In genomic region chr1:161399257-161399998, GRCh38 we compare ENCODE assay signal across 8 cellular contexts. TPM values are rescaled to one million over a fixed set of nuclear protein-coding genes. Genes with fewer than 3 reads are reported as not detected.
DNase-seq lines count a peak whose midpoint lies in the region; ATAC-seq and TF ChIP-seq lines count a peak whose summit lies in the region.

No MANE protein-coding gene starts in this region.

- TF ChIP-seq CTCF in kidney epithelial cell (IDR thresholded peaks at IDR 0.05; ENCODE audit: insufficient read depth, low read length, poor library complexity, severe bottlenecking) = peak; percentile 43

- peak; percentile 74 for ATAC-seq in GM19043 (IDR thresholded peaks at IDR 0.05; ENCODE audit: low read depth, unreplicated experiment)
- peak; percentile 80 for ATAC-seq in HG03354 (IDR thresholded peaks at IDR 0.05; ENCODE audit: poor library complexity, severe bottlenecking, unreplicated experiment)

- H3K36me3 ChIP-seq in kidney epithelial cell (ENCODE audit: control insufficient read depth, insufficient read depth, low read length) = no peaks in the 10 kb centered on the region

- peak; percentile 93 for DNase-seq in Ammon's horn (ENCODE audit: low spot score)
- peak; percentile 94 for DNase-seq in NCI-H460 (ENCODE audit: extremely low read depth, low read depth)
- DNase-seq in activated CD4-positive, alpha-beta T cell treated with anti-CD3 and anti-CD28 coated beads for 1 hour = peak; percentile 93
- DNase-seq in cerebellum (ENCODE audit: low spot score) = peak; percentile 91
- DNase-seq in kidney epithelial cell (ENCODE audit: low read depth) = no peak
- peak; percentile 91 for DNase-seq in stimulated activated CD4-positive, alpha-beta T cell treated with anti-CD3 and anti-CD28 coated beads, Interleukin-15, amount 100 ng/mL, for 24 hours

- H3K4me3 ChIP-seq in kidney epithelial cell (ENCODE audit: low read depth, low read length) = peak overlapping the region; percentile 88

- no peaks in the 10 kb centered on the region for H3K27me3 ChIP-seq in kidney epithelial cell (ENCODE audit: control insufficient read depth, insufficient read depth, low read length)

RNA-seq across cellular contexts. Expression of gene CFAP126, which starts 31.8 kb away (rescaled TPM):
- total RNA-seq in NCI-H460 (2014; rRNA removed; shearing (Covaris generic)) = not detected in 2 replicates
- polyA plus RNA-seq in NCI-H460 (2014; cell fraction: nucleus; rRNA removed) = not detected in 2 replicates
- total RNA-seq in cerebellum = 1.4 TPM
- total RNA-seq in kidney epithelial cell = not detected in 2 replicates
